ENCODE assay signal across 21 cellular contexts in genomic region chr19:16535381-16535780, GRCh38. TPM values are rescaled to one million over a fixed set of nuclear protein-coding genes. Genes with fewer than 3 reads are reported as not detected.
DNase-seq lines count a peak whose midpoint lies in the region; ATAC-seq, FAIRE-seq and TF ChIP-seq lines count a peak whose summit lies in the region.
"Had no signal": no experiment of that assay in that cellular context is flagged by ENCODE, and none has a peak within 500 bp of the region (broad histone marks: within the 10 kb centered on the region; RNA-seq: fewer than 3 reads in every experiment).

No MANE protein-coding gene starts in this region.

- peak overlapping the region; percentile 1 for H3K27ac ChIP-seq in CD4-positive, alpha-beta T cell (ENCODE audit: low read depth, low read length)
- H3K27ac ChIP-seq in GM12878 (ENCODE audit: control insufficient read depth, insufficient read depth) (no peak overlapping the region), osteoblast (ENCODE audit: low read depth, low read length) (no peak overlapping the region), stomach (no peak overlapping the region)
- H3K27ac ChIP-seq: C4-2B had no signal

- no peaks in the 10 kb centered on the region for H3K9me3 Mint-ChIP-seq in CD4-positive, alpha-beta T cell
- H3K9me3 Mint-ChIP-seq: CD8-positive, alpha-beta T cell; IgD-negative memory B cell had no signal

- POLR2A ChIA-PET in CD4-positive, alpha-beta T cell (lab: Charles Lee) = no interaction called here
- POLR2A ChIA-PET in GM12878 (lab: Charles Lee) = no interaction called here

- no peak overlapping the region for H3K4me3 Mint-ChIP-seq in CD4-positive, alpha-beta T cell
- H3K4me3 Mint-ChIP-seq: CD8-positive, alpha-beta T cell; IgD-negative memory B cell had no signal

- no peak for FAIRE-seq in GM12878 (lab: Jason Lieb, UNC)
- FAIRE-seq: A204.1, D721Med, G401.6, GM12892, GM19239 had no signal

- H3K36me3 ChIP-seq in GM12878 (ENCODE audit: control insufficient read depth in 2 of 2, insufficient read depth in 2 of 2, low read length in 1 of 2) (peaks cover 11 to 52% of the 10 kb centered on the region in 2 experiments; a peak in 3 of 4 replicates), osteoblast (ENCODE audit: insufficient read depth, low read length) (peaks cover 49% of the 10 kb centered on the region), stomach (peaks cover 61 to 97% (median 96%) of the 10 kb centered on the region in 4 donors)

- BruUV-seq in GM12878 (replicated peaks; lab: Mats Ljungman, UMichigan) = no TSS peak

- 96% methylated on average over 10 of the region's 18 CpGs for WGBS in GM12878 (ENCODE audit: insufficient coverage, insufficient replicate concordance, low lambda C conversion rate, missing lambda C conversion rate)
- 89 to 96% (median 94%) methylated on average over 9 to 18 of the region's 18 CpGs for WGBS in stomach, 5 donors

- CTCF ChIA-PET in CD4-positive, alpha-beta T cell (lab: Charles Lee) = no interaction called here
- CTCF ChIA-PET in GM12878 (lab: Yijun Ruan, JAX) = no interaction called here

- intact Hi-C loops in CD4-positive, alpha-beta T cell (cut with DNase I, micrococcal nuclease) = no loop called here
- intact Hi-C loops in GM12878 (cut with micrococcal nuclease; ENCODE audit: unreplicated experiment) = no loop called here
- intact Hi-C loops in stomach (cut with DNase I; ENCODE audit: low total_unique reads) = no loop called here

- no peak overlapping the region for H3K4me3 ChIP-seq in GM12878
- H3K4me3 ChIP-seq in osteoblast (ENCODE audit: insufficient read depth, low read length) = no peak overlapping the region
- no peak overlapping the region for H3K4me3 ChIP-seq in stomach
- H3K4me3 ChIP-seq: HAP-1 had no signal

- H3K9ac ChIP-seq in GM12878 (ENCODE audit: control insufficient read depth, insufficient read depth, low read length) = no peak overlapping the region

- RAD21 ChIA-PET in GM12878 (lab: Charles Lee; ENCODE audit: unreplicated experiment) = no interaction called here

- in situ Hi-C loops in GM12878 (cut with MboI) = no loop called here

- no peaks in the 10 kb centered on the region for H4K20me1 ChIP-seq in GM12878 (ENCODE audit: control insufficient read depth, insufficient read depth)
- H4K20me1 ChIP-seq in osteoblast (ENCODE audit: insufficient read depth, low read length) = peaks cover 39% of the 10 kb centered on the region

- H3K4me2 ChIP-seq in GM12878 (ENCODE audit: control insufficient read depth, insufficient read depth) (no peak overlapping the region), osteoblast (ENCODE audit: insufficient read depth, low read length) (no peak overlapping the region)

- SMC1A ChIA-PET in GM12878 (lab: Charles Lee; ENCODE audit: uncharacterized antibody, unreplicated experiment) = no interaction called here

- H3K27ac Mint-ChIP-seq in CD4-positive, alpha-beta T cell = no peak overlapping the region
- H3K27ac Mint-ChIP-seq: CD8-positive, alpha-beta T cell had no signal

- no peaks in the 10 kb centered on the region for H3K9me3 ChIP-seq in CD4-positive, alpha-beta T cell (ENCODE audit: control insufficient read depth, low read length)
- H3K9me3 ChIP-seq in GM12878 (replicated peaks; ENCODE audit: control insufficient read depth, insufficient read depth, low read length) = no peaks in the 10 kb centered on the region; the same call in 2 of the 3 replicates
- no peaks in the 10 kb centered on the region for H3K9me3 ChIP-seq in osteoblast (ENCODE audit: low read depth, low read length)
- no peaks in the 10 kb centered on the region for H3K9me3 ChIP-seq in stomach
- H3K9me3 ChIP-seq: BE2C, HAP-1 had no signal

- DNase-seq in CD4-positive, alpha-beta T cell = no peak
- no peak for DNase-seq in GM12878 (ENCODE audit: low read depth, low spot score)
- DNase-seq in osteoblast (ENCODE audit: insufficient read length, low spot score, missing footprints) = peak; percentile 86
- DNase-seq in stomach = no peak
- no peak for DNase-seq in activated gamma-delta T cell treated with Interleukin-2 at 50 U/mL for 16 hours
- DNase-seq: BE2C; CD8-positive, alpha-beta T cell; COR-L47; DMS153; DMS79 treated with DMSO at 0.1 percent for 48 hours; EL; GOT3 had no signal

- no peak for TF ChIP-seq CTCF in CD4-positive, alpha-beta T cell (IDR thresholded peaks at IDR 0.05)
- no peak for TF ChIP-seq CTCF in GM12878 (IDR thresholded peaks at IDR 0.05 in 2 of 3, conservative IDR thresholded peaks at IDR 0.05 in 1 of 3; ENCODE audit: control insufficient read depth in 2 of 3, extremely low read depth in 1 of 3, insufficient read depth in 1 of 3, low read depth in 3 of 3, low read length in 3 of 3)
- no peak for TF ChIP-seq CTCF in osteoblast (IDR thresholded peaks at IDR 0.05; ENCODE audit: extremely low read depth, low read depth, low read length)
- TF ChIP-seq CTCF in stomach (IDR thresholded peaks at IDR 0.05) = no peak

- H3K4me1 Mint-ChIP-seq in CD4-positive, alpha-beta T cell (ENCODE audit: low read depth) = peaks cover 12% of the 10 kb centered on the region

- no peak for TF ChIP-seq RAD21 in GM12878 (IDR thresholded peaks at IDR 0.05; ENCODE audit: insufficient read depth, low read depth, low read length)

- no peak for ATAC-seq in CD4-positive, alpha-beta T cell (ENCODE audit: poor library complexity)
- no peak for ATAC-seq in GM12878
- ATAC-seq: CD8-positive, alpha-beta T cell had no signal

- no peak for TF ChIP-seq EP300 in GM12878 (IDR thresholded peaks at IDR 0.05; ENCODE audit: borderline replicate concordance in 1 of 2, control insufficient read depth in 1 of 2, low read depth in 2 of 2, low read length in 2 of 2)
- TF ChIP-seq EP300 in stomach (IDR thresholded peaks at IDR 0.05) = no peak

- peaks cover 79% of the 10 kb centered on the region for H3K36me3 Mint-ChIP-seq in CD4-positive, alpha-beta T cell (ENCODE audit: low read depth)

- no peaks in the 10 kb centered on the region for H3K27me3 ChIP-seq in CD4-positive, alpha-beta T cell (ENCODE audit: control insufficient read depth, insufficient read depth, low read length)
- H3K27me3 ChIP-seq in GM12878 (replicated peaks in 1 of 2; ENCODE audit: control insufficient read depth in 2 of 2, insufficient read depth in 2 of 2, low read length in 1 of 2) (no peaks in the 10 kb centered on the region), osteoblast (ENCODE audit: insufficient read depth, low read length) (no peaks in the 10 kb centered on the region), stomach (no peaks in the 10 kb centered on the region)
- H3K27me3 ChIP-seq: BE2C had no signal

- H2AFZ ChIP-seq in GM12878 (ENCODE audit: control insufficient read depth, low read depth, low read length) (no peak overlapping the region), osteoblast (ENCODE audit: low read length) (no peak overlapping the region)

- H3K27me3 Mint-ChIP-seq in CD4-positive, alpha-beta T cell = no peaks in the 10 kb centered on the region
- H3K27me3 Mint-ChIP-seq: IgD-negative memory B cell had no signal

- H3K4me1 ChIP-seq in GM12878 (ENCODE audit: control insufficient read depth, insufficient read depth, low read length) (0 out of 2 replicates have a peak, but pooled peaks cover 5% of the 10 kb centered on the region), osteoblast (ENCODE audit: insufficient read depth, low read length) (no peaks in the 10 kb centered on the region), stomach (peaks cover 0 to 36% (median 21%) of the 10 kb centered on the region in 4 donors)
- H3K4me1 ChIP-seq: BE2C, HAP-1 had no signal

- peaks cover 30% of the 10 kb centered on the region for H3K79me2 ChIP-seq in GM12878 (ENCODE audit: control insufficient read depth, insufficient read depth, low read length)
- H3K79me2 ChIP-seq in osteoblast (ENCODE audit: insufficient read depth, low read length) = peaks cover 54% of the 10 kb centered on the region

- TF ChIP-seq POLR2A in GM12878 (IDR thresholded peaks at IDR 0.05; ENCODE audit: low read depth, low read length) (peak; percentile 6; the same call in 1 of the 2 replicates), stomach (IDR thresholded peaks at IDR 0.05) (no peak)

RNA-seq across cellular contexts. Expression of gene CHERP, which starts 6.9 kb away (rescaled TPM):
- total RNA-seq in CD4-positive, alpha-beta T cell = 10 to 100 TPM; 47.1 to 48.2 TPM
- total RNA-seq in GM12878 (2013; cell fraction: nucleolus; rRNA removed) = 47.2 and 55.4 TPM in 2 replicates
- 3.6 and 4.9 TPM in 2 replicates for total RNA-seq in GM12878 (2014; rRNA removed)
- 6.8 and 7.2 TPM in 2 replicates for total RNA-seq in GM12878 (2014; rRNA removed; fragmentation: Illumina TruSeq; extraction: Trizol)
- total RNA-seq in GM12878 (2021) = 57.5 and 65.3 TPM in 2 replicates
- polyA plus RNA-seq in GM12878 (2011; ENCODE audit: low read depth) = 13.6 TPM
- polyA plus RNA-seq in GM12878 (2011; rRNA removed) = 3.2 and 5.1 TPM in 2 replicates
- 7.8 and 8.6 TPM in 2 replicates for polyA plus RNA-seq in GM12878 (2011; cell fraction: cytosol; rRNA removed)
- 45.6 and 76.2 TPM in 2 replicates for polyA plus RNA-seq in GM12878 (2011; cell fraction: nucleus; rRNA removed)
- polyA plus RNA-seq in GM12878 (2012) = 34.7 and 37.6 TPM in 2 replicates
- 3.5 and 17.6 TPM in 2 replicates for polyA plus RNA-seq in GM12878 (2014; fragmentation: Illumina TruSeq; extraction: Trizol)
- polyA plus RNA-seq in GM12878 (2014; fragmentation: Nextera tagmentation; extraction: Ambion mirVana) = 1 to 10 TPM in 1 of 2 experiments, under 1 TPM in 1; 0.66 to 1.7 TPM
- 24.0 and 42.2 TPM in 2 replicates for polyA plus RNA-seq in GM12878 (2014; rRNA removed)
- polyA plus RNA-seq in GM12878 (2016; fragmentation: Nextera tagmentation; extraction: Ambion mirVana) = 10 to 100 TPM; 47.1 to 49.4 TPM
- polyA minus RNA-seq in GM12878 (2011; rRNA and poly(A)+ RNA removed) = 4.5 and 8.6 TPM in 2 replicates
- polyA minus RNA-seq in GM12878 (2011; cell fraction: cytosol; rRNA and poly(A)+ RNA removed) = 9.5 and 14.8 TPM in 2 replicates
- polyA minus RNA-seq in GM12878 (2011; cell fraction: nucleus; rRNA and poly(A)+ RNA removed) = 15.5 and 27.3 TPM in 2 replicates
- total RNA-seq in osteoblast = 5.8 and 6.5 TPM in 2 replicates
- 10 to 100 TPM in 2 of 5 donors, 1 to 10 TPM in 3; 3.5 to 64.7 (median 9.0) TPM for total RNA-seq in stomach
- polyA plus RNA-seq in stomach = 10 to 100 TPM; 11.5 to 15.8 (median 11.6) TPM

RNA-seq across cellular contexts. Expression of gene SLC35E1, which starts 36.8 kb away (rescaled TPM):
- 10 to 100 TPM; 72.3 to 76.3 TPM for total RNA-seq in CD4-positive, alpha-beta T cell
- total RNA-seq in GM12878 (2013; cell fraction: nucleolus; rRNA removed) = 130 and 131 TPM in 2 replicates
- total RNA-seq in GM12878 (2014; rRNA removed) = 24.7 and 26.5 TPM in 2 replicates
- 20.1 and 20.4 TPM in 2 replicates for total RNA-seq in GM12878 (2014; rRNA removed; fragmentation: Illumina TruSeq; extraction: Trizol)
- 30.9 and 33.7 TPM in 2 replicates for total RNA-seq in GM12878 (2021)
- 23.4 TPM for polyA plus RNA-seq in GM12878 (2011; ENCODE audit: low read depth)
- polyA plus RNA-seq in GM12878 (2011; rRNA removed) = 28.7 and 37.7 TPM in 2 replicates
- polyA plus RNA-seq in GM12878 (2011; cell fraction: cytosol; rRNA removed) = 42.7 and 47.6 TPM in 2 replicates
- polyA plus RNA-seq in GM12878 (2011; cell fraction: nucleus; rRNA removed) = 45.6 and 46.8 TPM in 2 replicates
- polyA plus RNA-seq in GM12878 (2012) = 32.1 and 35.8 TPM in 2 replicates
- polyA plus RNA-seq in GM12878 (2014; fragmentation: Illumina TruSeq; extraction: Trizol) = 20.5 and 23.8 TPM in 2 replicates
- 10 to 100 TPM; 11.3 to 15.1 TPM for polyA plus RNA-seq in GM12878 (2014; fragmentation: Nextera tagmentation; extraction: Ambion mirVana)
- 19.6 and 26.7 TPM in 2 replicates for polyA plus RNA-seq in GM12878 (2014; rRNA removed)
- polyA plus RNA-seq in GM12878 (2016; fragmentation: Nextera tagmentation; extraction: Ambion mirVana) = 10 to 100 TPM; 12.6 to 20.0 TPM
- polyA minus RNA-seq in GM12878 (2011; rRNA and poly(A)+ RNA removed) = 96.4 and 132 TPM in 2 replicates
- polyA minus RNA-seq in GM12878 (2011; cell fraction: cytosol; rRNA and poly(A)+ RNA removed) = 29.0 and 31.5 TPM in 2 replicates
- 27.3 and 43.1 TPM in 2 replicates for polyA minus RNA-seq in GM12878 (2011; cell fraction: nucleus; rRNA and poly(A)+ RNA removed)
- 38.0 and 41.5 TPM in 2 replicates for total RNA-seq in osteoblast
- 10 to 100 TPM; 18.3 to 63.7 (median 52.5) TPM for total RNA-seq in stomach
- 10 to 100 TPM; 16.2 to 21.7 (median 16.8) TPM for polyA plus RNA-seq in stomach

RNA-seq across cellular contexts. Expression of gene C19orf44, which starts 39.2 kb away (rescaled TPM):
- 1 to 10 TPM in 1 of 2 experiments, under 1 TPM in 1; 0.78 to 1.0 TPM for total RNA-seq in CD4-positive, alpha-beta T cell
- total RNA-seq in GM12878 (2013; cell fraction: nucleolus; rRNA removed) = 21.6 and 25.8 TPM in 2 replicates
- total RNA-seq in GM12878 (2014; rRNA removed) = 2.0 and 2.1 TPM in 2 replicates
- 2.7 and 3.3 TPM in 2 replicates for total RNA-seq in GM12878 (2014; rRNA removed; fragmentation: Illumina TruSeq; extraction: Trizol)
- total RNA-seq in GM12878 (2021) = 3.1 and 3.8 TPM in 2 replicates
- 0.84 TPM for polyA plus RNA-seq in GM12878 (2011; ENCODE audit: low read depth)
- polyA plus RNA-seq in GM12878 (2011; rRNA removed) = 2.5 and 3.0 TPM in 2 replicates
- polyA plus RNA-seq in GM12878 (2011; cell fraction: cytosol; rRNA removed) = 3.5 and 3.7 TPM in 2 replicates
- polyA plus RNA-seq in GM12878 (2011; cell fraction: nucleus; rRNA removed) = 8.7 and 9.7 TPM in 2 replicates
- 3.8 and 4.0 TPM in 2 replicates for polyA plus RNA-seq in GM12878 (2012)
- 3.6 and 5.2 TPM in 2 replicates for polyA plus RNA-seq in GM12878 (2014; fragmentation: Illumina TruSeq; extraction: Trizol)
- under 1 TPM; 0.26 to 0.31 TPM for polyA plus RNA-seq in GM12878 (2014; fragmentation: Nextera tagmentation; extraction: Ambion mirVana)
- polyA plus RNA-seq in GM12878 (2014; rRNA removed) = 4.1 and 5.4 TPM in 2 replicates
- 1 to 10 TPM; 3.9 to 4.0 TPM for polyA plus RNA-seq in GM12878 (2016; fragmentation: Nextera tagmentation; extraction: Ambion mirVana)
- 1.3 and 2.3 TPM in 2 replicates for polyA minus RNA-seq in GM12878 (2011; rRNA and poly(A)+ RNA removed)
- 2.5 and 3.3 TPM in 2 replicates for polyA minus RNA-seq in GM12878 (2011; cell fraction: cytosol; rRNA and poly(A)+ RNA removed)
- polyA minus RNA-seq in GM12878 (2011; cell fraction: nucleus; rRNA and poly(A)+ RNA removed) = 2.7 and 3.9 TPM in 2 replicates
- total RNA-seq in osteoblast = 7.2 and 7.7 TPM in 2 replicates
- 10 to 100 TPM in 1 of 5 donors, 1 to 10 TPM in 3, not detected in 1; 2.6 to 40.3 (median 5.2) TPM for total RNA-seq in stomach
- polyA plus RNA-seq in stomach = 1 to 10 TPM; 2.4 to 3.9 (median 3.2) TPM

RNA-seq across cellular contexts. Expression of gene CALR3, which starts 39.4 kb away (rescaled TPM):
- total RNA-seq in CD4-positive, alpha-beta T cell = not detected
- not detected in 2 replicates for total RNA-seq in GM12878 (2013; cell fraction: nucleolus; rRNA removed)
- total RNA-seq in GM12878 (2014; rRNA removed) (0.11 TPM in 2 replicates), GM12878 (2014; rRNA removed; fragmentation: Illumina TruSeq; extraction: Trizol) (0.18 and 0.45 TPM in 2 replicates), GM12878 (2021) (0.19 TPM in 1 of 2 replicates, not detected in the other), osteoblast (not detected in 2 replicates), stomach (not detected)
- not detected for polyA plus RNA-seq in GM12878 (2011; ENCODE audit: low read depth)
- polyA plus RNA-seq in GM12878 (2011; rRNA removed) (0.05 TPM in 1 of 2 replicates, not detected in the other), GM12878 (2014; fragmentation: Illumina TruSeq; extraction: Trizol) (0.35 and 0.43 TPM in 2 replicates), GM12878 (2014; fragmentation: Nextera tagmentation; extraction: Ambion mirVana) (under 1 TPM; 0.10 to 0.13 TPM), GM12878 (2014; rRNA removed) (0.12 and 0.14 TPM in 2 replicates), GM12878 (2016; fragmentation: Nextera tagmentation; extraction: Ambion mirVana) (under 1 TPM in 1 of 2 experiments, not detected in 1; 0.31 TPM), stomach (not detected)
- 0.06 TPM in 1 of 2 replicates, not detected in the other for polyA plus RNA-seq in GM12878 (2011; cell fraction: cytosol; rRNA removed)
- not detected in 2 replicates for polyA plus RNA-seq in GM12878 (2011; cell fraction: nucleus; rRNA removed)
- polyA plus RNA-seq in GM12878 (2012) = not detected in 2 replicates
- polyA minus RNA-seq in GM12878 (2011; rRNA and poly(A)+ RNA removed) = not detected in 2 replicates
- polyA minus RNA-seq in GM12878 (2011; cell fraction: cytosol; rRNA and poly(A)+ RNA removed) = not detected in 2 replicates
- polyA minus RNA-seq in GM12878 (2011; cell fraction: nucleus; rRNA and poly(A)+ RNA removed) = not detected in 2 replicates
- total RNA-seq: CD8-positive, alpha-beta T cell had no signal
- polyA plus RNA-seq: AG04450, IgD-negative memory B cell had no signal
